ENCODE assay signal across 10 cellular contexts in genomic region chr4:9158392-9158791, GRCh38. TPM values are rescaled to one million over a fixed set of nuclear protein-coding genes. Genes with fewer than 3 reads are reported as not detected.
"Had no signal": no experiment of that assay in that cellular context is flagged by ENCODE, and none has a peak within 500 bp of the region (broad histone marks: within the 10 kb centered on the region; RNA-seq: fewer than 3 reads in every experiment).

No MANE protein-coding gene starts in this region.

RNA-seq across cellular contexts. Expression of gene FAM90A26, which starts 11.8 kb away (rescaled TPM):
- total RNA-seq: activated CD4-positive, alpha-beta T cell treated with anti-CD3 and anti-CD28 coated beads for 36 hours; activated CD8-positive, alpha-beta memory T cell treated with anti-CD3 and anti-CD28 coated beads for 36 hours; gastrocnemius medialis; heart left ventricle; left colon; lung; mucosa of gallbladder; natural killer cell; transverse colon; vagina had no signal
- polyA plus RNA-seq: heart left ventricle, lung had no signal

RNA-seq across cellular contexts. Expression of gene USP17L10, which starts 52.1 kb away (rescaled TPM):
- total RNA-seq: activated CD4-positive, alpha-beta T cell treated with anti-CD3 and anti-CD28 coated beads for 36 hours; activated CD8-positive, alpha-beta memory T cell treated with anti-CD3 and anti-CD28 coated beads for 36 hours; gastrocnemius medialis; heart left ventricle; left colon; lung; mucosa of gallbladder; natural killer cell; transverse colon; vagina had no signal
- polyA plus RNA-seq: heart left ventricle, lung had no signal

RNA-seq across cellular contexts. Expression of gene USP17L11, which starts 56.8 kb away (rescaled TPM):
- total RNA-seq: activated CD8-positive, alpha-beta memory T cell treated with anti-CD3 and anti-CD28 coated beads for 36 hours; gastrocnemius medialis; heart left ventricle; left colon; lung; mucosa of gallbladder; natural killer cell; transverse colon; vagina had no signal
- polyA plus RNA-seq: heart left ventricle, lung had no signal
